ENCODE assay signal across 12 cellular contexts in genomic region chr17:65018612-65019290, GRCh38. TPM values are rescaled to one million over a fixed set of nuclear protein-coding genes. Genes with fewer than 3 reads are reported as not detected.
A peak's percentile ranks its signal among the peaks of the same experiment; 100 is the strongest.
DNase-seq lines count a peak whose midpoint lies in the region; ATAC-seq and TF ChIP-seq lines count a peak whose summit lies in the region.
"Had no signal": no experiment of that assay in that cellular context is flagged by ENCODE, and none has a peak within 500 bp of the region (broad histone marks: within the 10 kb centered on the region; RNA-seq: fewer than 3 reads in every experiment).

No MANE protein-coding gene starts in this region.

- H3K36me3 Mint-ChIP-seq in HFFc6 (ENCODE audit: low read depth) (peaks cover 32% of the 10 kb centered on the region), MCF 10A (ENCODE audit: insufficient read depth, unreplicated experiment) (peaks cover 21% of the 10 kb centered on the region), memory B cell (peaks cover 33% of the 10 kb centered on the region)

- peaks cover 29% of the 10 kb centered on the region for H3K4me1 ChIP-seq in stomach smooth muscle (ENCODE audit: control insufficient read depth, insufficient read depth, low read length)

- intact Hi-C loops in MCF 10A (cut with micrococcal nuclease): no loop called here

- ATAC-seq in memory B cell (ENCODE audit: low read depth) (no peak), GM21737 (IDR thresholded peaks at IDR 0.05; ENCODE audit: unreplicated experiment) (no peak), GM18870 (IDR thresholded peaks at IDR 0.05; ENCODE audit: unreplicated experiment) (no peak)
- ATAC-seq: activated CD8-positive, alpha-beta T cell treated with anti-CD3 and anti-CD28 coated beads, Interleukin-2, amount 10 ng/mL, durations not matched to agents 7 days and 5 days had no signal

- TSS peak; percentile 92 for BruUV-seq in MCF 10A (replicated peaks; lab: Mats Ljungman, UMichigan)

- no peaks in the 10 kb centered on the region for H3K27me3 Mint-ChIP-seq in HFFc6 (ENCODE audit: insufficient read depth)
- no peaks in the 10 kb centered on the region for H3K27me3 Mint-ChIP-seq in MCF 10A (ENCODE audit: insufficient read depth, unreplicated experiment)
- no peaks in the 10 kb centered on the region for H3K27me3 Mint-ChIP-seq in memory B cell

- H3K9me3 Mint-ChIP-seq in HFFc6: no peaks in the 10 kb centered on the region
- H3K9me3 Mint-ChIP-seq in MCF 10A (ENCODE audit: unreplicated experiment): no peaks in the 10 kb centered on the region
- H3K9me3 Mint-ChIP-seq in memory B cell: no peaks in the 10 kb centered on the region

- H3K4me1 Mint-ChIP-seq in HFFc6 (ENCODE audit: low read depth) (peaks cover 84% of the 10 kb centered on the region), MCF 10A (ENCODE audit: insufficient read depth, unreplicated experiment) (peaks cover 59% of the 10 kb centered on the region), memory B cell (peaks cover 35% of the 10 kb centered on the region)

- CTCF ChIA-PET in MCF 10A (lab: Yijun Ruan, JAX): interaction anchor here (0.5 to 1.2 kb wide), 3 partner anchors 19 to 119 kb away, joined by 3 to 5 read pairs (median 4); partner anchors contain the start of gene RGS9

- peak overlapping the region; percentile 48 for H3K27ac Mint-ChIP-seq in HFFc6
- peak overlapping the region; percentile 71 for H3K27ac Mint-ChIP-seq in MCF 10A (ENCODE audit: low read depth, unreplicated experiment)
- H3K27ac Mint-ChIP-seq in memory B cell: peak overlapping the region; percentile 62

- peak overlapping the region; percentile 53 for H3K4me3 Mint-ChIP-seq in HFFc6
- no peak overlapping the region for H3K4me3 Mint-ChIP-seq in MCF 10A (ENCODE audit: unreplicated experiment)
- no peak overlapping the region for H3K4me3 Mint-ChIP-seq in memory B cell
- H3K4me3 Mint-ChIP-seq: activated CD8-positive, alpha-beta T cell treated with anti-CD3 and anti-CD28 coated beads, Interleukin-2, amount 10 ng/mL, durations not matched to agents 7 days and 5 days had no signal

- H3K36me3 ChIP-seq in stomach smooth muscle (ENCODE audit: control insufficient read depth in 2 of 2, insufficient read depth in 2 of 2, low read length in 2 of 2): no peaks in the 10 kb centered on the region

- no peak for TF ChIP-seq CTCF in HFFc6 (IDR thresholded peaks at IDR 0.05)
- no peak for TF ChIP-seq CTCF in MCF 10A (IDR thresholded peaks at IDR 0.05; ENCODE audit: unreplicated experiment)

- POLR2A ChIA-PET in MCF 10A (lab: Yijun Ruan, JAX): interaction anchor here (0.7 to 8.1 kb wide), 11 partner anchors 9 to 1678 kb away, joined by 3 to 74 read pairs (median 8); partner anchors contain the start of gene GNA13

- H3K27me3 ChIP-seq in stomach smooth muscle (ENCODE audit: control insufficient read depth in 1 of 2, insufficient read depth in 2 of 2, low read length in 2 of 2): no peaks in the 10 kb centered on the region

- no peaks in the 10 kb centered on the region for H3K9me3 ChIP-seq in stomach smooth muscle (ENCODE audit: control insufficient read depth in 2 of 2, low read length in 2 of 2)

- H3K4me3 ChIP-seq in stomach smooth muscle (ENCODE audit: low read length in 2 of 2): peak overlapping the region; percentile 44 to 56

- DNase-seq in HFFc6: no peak
- DNase-seq in MCF 10A (ENCODE audit: unreplicated experiment): no peak
- DNase-seq in memory B cell (ENCODE audit: low spot score in 2 of 2): no peak
- DNase-seq in iPS-NIHi7 (ENCODE audit: extremely low spot score): no peak
- DNase-seq in T-helper 9 cell: no peak
- DNase-seq: activated CD8-positive, alpha-beta T cell treated with anti-CD3 and anti-CD28 coated beads, Interleukin-2, amount 10 ng/mL, durations not matched to agents 7 days and 5 days; NCI-H345; stimulated activated CD4-positive, alpha-beta T cell treated with anti-CD3 and anti-CD28 coated beads, Interleukin-2, amount 100 ng/mL, for 24 hours had no signal

- H3K9ac ChIP-seq in stomach smooth muscle (ENCODE audit: low read length in 2 of 2): peak overlapping the region; percentile 14 to 29
- H3K9ac ChIP-seq: KMS-11 had no signal

- peak overlapping the region; percentile 61 for H3K27ac ChIP-seq in stomach smooth muscle (ENCODE audit: low read length)
- H3K27ac ChIP-seq: KMS-11 had no signal

RNA-seq across cellular contexts. Expression of gene GNA13, which starts 37.8 kb away (rescaled TPM):
- total RNA-seq in HFFc6 (2021; fragmentation: NEBNext Ultra II Directional; extraction: Animal tissue kit (Norgen Biotek cat#: 25700)): 10 to 100 TPM; 23.3 to 31.8 (median 27.9) TPM
- total RNA-seq in MCF 10A (2022): 32.1 and 33.2 TPM in 2 replicates
